1 cellular context compared by ENCODE assay signal in the genomic region with DNA sequence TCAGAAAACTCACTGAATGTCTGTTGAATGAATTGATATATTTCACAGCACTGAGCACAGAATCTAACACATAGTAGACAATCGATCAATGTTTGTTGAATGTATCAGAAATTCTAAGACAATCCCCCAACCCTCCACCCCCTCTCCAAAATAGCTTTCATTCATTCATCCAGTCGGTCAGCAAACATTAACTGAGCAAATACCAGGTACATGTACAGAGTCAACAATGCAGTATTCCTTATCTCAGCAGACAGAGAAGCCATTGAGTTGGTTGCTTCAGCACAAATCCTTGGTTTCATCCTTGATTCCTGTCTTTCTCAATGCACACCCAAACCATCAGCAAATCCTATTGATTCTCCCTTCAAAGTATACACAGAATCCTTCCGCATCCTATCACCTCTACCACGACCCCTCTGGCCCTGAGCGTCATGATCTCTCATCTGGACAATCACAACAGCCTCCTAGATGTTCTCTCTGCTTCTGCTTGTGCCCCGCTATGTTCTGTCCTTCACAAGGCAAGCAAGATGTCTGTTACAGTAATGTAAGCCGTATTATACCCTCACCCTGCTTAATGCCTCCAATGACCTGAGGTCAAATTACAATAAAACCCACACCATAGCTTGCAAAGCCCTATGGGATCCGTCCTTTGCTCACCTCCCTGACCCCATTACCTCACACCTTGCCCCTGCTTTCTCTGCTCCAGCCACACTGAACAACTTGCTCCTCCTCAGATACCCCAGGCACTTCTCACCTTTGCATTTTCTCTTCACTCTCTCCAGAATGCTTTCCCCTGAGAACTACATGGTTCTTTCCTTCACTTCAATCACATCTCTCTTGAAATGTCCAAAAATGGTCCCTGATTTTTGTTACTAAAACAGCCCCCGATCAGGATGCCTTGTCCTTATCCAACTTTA.
TF ChIP-seq lines count a peak whose summit lies in the region.

No MANE protein-coding gene starts in this region.

TF ChIP-seq in HepG2, 621 proteins besides CTCF, POLR2A, EP300 and RAD21 (continued from another document and continues in another):
- TF ChIP-seq PAXIP1 (CRISPR knock-in tag; conservative IDR thresholded peaks at IDR 0.05) = peak; percentile 93
- TF ChIP-seq RFX1 (IDR thresholded peaks at IDR 0.05) = no peak
- TF ChIP-seq ZSCAN12 (CRISPR knock-in tag; IDR thresholded peaks at IDR 0.05) = no peak
- peak; percentile 32; the same call in 1 of the 2 replicates for TF ChIP-seq CHD4 (IDR thresholded peaks at IDR 0.05; ENCODE audit: borderline replicate concordance, low read length)
- 0 out of 2 replicates have a peak, but pooled peaks have one; percentile 52 for TF ChIP-seq GTF3A (CRISPR knock-in tag; conservative IDR thresholded peaks at IDR 0.05)
- no peak for TF ChIP-seq ZNF513 (CRISPR knock-in tag; conservative IDR thresholded peaks at IDR 0.05)
- no peak for TF ChIP-seq AHR (CRISPR knock-in tag; IDR thresholded peaks at IDR 0.05)
- TF ChIP-seq SOX5 (CRISPR knock-in tag; IDR thresholded peaks at IDR 0.05; ENCODE audit: borderline replicate concordance) = peak; percentile 93
- TF ChIP-seq ZMYM2 (CRISPR knock-in tag; IDR thresholded peaks at IDR 0.05) = no peak
- peak; percentile 78; the same call in 1 of the 2 replicates for TF ChIP-seq ZKSCAN5 (CRISPR knock-in tag; IDR thresholded peaks at IDR 0.05)
- peak; percentile 92; the same call in 1 of the 2 replicates for TF ChIP-seq ZC3H4 (CRISPR knock-in tag; IDR thresholded peaks at IDR 0.05; ENCODE audit: borderline replicate concordance)
- TF ChIP-seq MAFF (IDR thresholded peaks at IDR 0.05; ENCODE audit: low read depth, low read length) = peak; percentile 51
- peak; percentile 79 for TF ChIP-seq CEBPB (IDR thresholded peaks at IDR 0.05; ENCODE audit: borderline replicate concordance, low read depth, low read length)
- peak in 1 of 2 experiments; percentile 68; a peak in 1 of 4 replicates for TF ChIP-seq ATF4 (CRISPR knock-in tag; IDR thresholded peaks at IDR 0.05)
- no peak; the same call in 1 of the 2 replicates for TF ChIP-seq MIER3 (CRISPR knock-in tag; IDR thresholded peaks at IDR 0.05; ENCODE audit: borderline replicate concordance)
- peak; percentile 97 for TF ChIP-seq ETV5 (CRISPR knock-in tag; IDR thresholded peaks at IDR 0.05; ENCODE audit: borderline replicate concordance)
- no peak; the same call in 1 of the 2 replicates for TF ChIP-seq ZNF460 (CRISPR knock-in tag; IDR thresholded peaks at IDR 0.05; ENCODE audit: borderline replicate concordance)
- TF ChIP-seq HOMEZ (CRISPR knock-in tag; IDR thresholded peaks at IDR 0.05; ENCODE audit: low read depth) = peak; percentile 63
- TF ChIP-seq PITX1 (CRISPR knock-in tag; IDR thresholded peaks at IDR 0.05) = peak; percentile 98
- TF ChIP-seq GATAD1 (CRISPR knock-in tag; IDR thresholded peaks at IDR 0.05) = peak; percentile 61
- no peak for TF ChIP-seq ZNF720 (CRISPR knock-in tag; IDR thresholded peaks at IDR 0.05)
- TF ChIP-seq MIER2 (CRISPR knock-in tag; IDR thresholded peaks at IDR 0.05) = peak; percentile 45; the same call in 1 of the 2 replicates
- peak; percentile 92 for TF ChIP-seq RARA (CRISPR knock-in tag; IDR thresholded peaks at IDR 0.05)
- peak; percentile 84 for TF ChIP-seq ZBTB25 (CRISPR knock-in tag; IDR thresholded peaks at IDR 0.05)
- no peak for TF ChIP-seq ZNF343 (CRISPR knock-in tag; IDR thresholded peaks at IDR 0.05)
- TF ChIP-seq SP5 (CRISPR knock-in tag; IDR thresholded peaks at IDR 0.05; ENCODE audit: borderline replicate concordance, low read depth) = peak; percentile 88
- TF ChIP-seq ZNF574 (CRISPR knock-in tag; IDR thresholded peaks at IDR 0.05) = peak; percentile 74
- peak; percentile 28; the same call in 1 of the 2 replicates for TF ChIP-seq ELF1 (CRISPR knock-in tag; IDR thresholded peaks at IDR 0.05)
- no peak for TF ChIP-seq ZNF879 (CRISPR knock-in tag; IDR thresholded peaks at IDR 0.05)
- TF ChIP-seq HMG20A (CRISPR knock-in tag; IDR thresholded peaks at IDR 0.05; ENCODE audit: borderline replicate concordance) = peak; percentile 91
- TF ChIP-seq ZNF17 (CRISPR knock-in tag; IDR thresholded peaks at IDR 0.05) = no peak
- peak; percentile 79; the same call in 1 of the 2 replicates for TF ChIP-seq ELF4 (CRISPR knock-in tag; IDR thresholded peaks at IDR 0.05; ENCODE audit: borderline replicate concordance)
- TF ChIP-seq PHF21A (CRISPR knock-in tag; IDR thresholded peaks at IDR 0.05) = peak; percentile 91
- TF ChIP-seq ZNF782 (CRISPR knock-in tag; IDR thresholded peaks at IDR 0.05; ENCODE audit: borderline replicate concordance) = no peak
- peak; percentile 45; the same call in 1 of the 2 replicates for TF ChIP-seq ZNF143 (CRISPR knock-in tag; IDR thresholded peaks at IDR 0.05)
- TF ChIP-seq KLF11 (CRISPR knock-in tag; IDR thresholded peaks at IDR 0.05) = no peak
- peak; percentile 70; the same call in 1 of the 2 replicates for TF ChIP-seq ZNF232 (CRISPR knock-in tag; IDR thresholded peaks at IDR 0.05; ENCODE audit: borderline replicate concordance)
- TF ChIP-seq SNAPC4 (CRISPR knock-in tag; IDR thresholded peaks at IDR 0.05) = peak; percentile 56; the same call in 1 of the 2 replicates
- peak; percentile 57; the same call in 1 of the 2 replicates for TF ChIP-seq TP53 (CRISPR knock-in tag; conservative IDR thresholded peaks at IDR 0.05)
- TF ChIP-seq WIZ (CRISPR knock-in tag; IDR thresholded peaks at IDR 0.05) = 0 out of 2 replicates have a peak, but pooled peaks have one; percentile 50
- TF ChIP-seq ZNF562 (CRISPR knock-in tag; IDR thresholded peaks at IDR 0.05; ENCODE audit: borderline replicate concordance) = no peak
